In the genomic region with DNA sequence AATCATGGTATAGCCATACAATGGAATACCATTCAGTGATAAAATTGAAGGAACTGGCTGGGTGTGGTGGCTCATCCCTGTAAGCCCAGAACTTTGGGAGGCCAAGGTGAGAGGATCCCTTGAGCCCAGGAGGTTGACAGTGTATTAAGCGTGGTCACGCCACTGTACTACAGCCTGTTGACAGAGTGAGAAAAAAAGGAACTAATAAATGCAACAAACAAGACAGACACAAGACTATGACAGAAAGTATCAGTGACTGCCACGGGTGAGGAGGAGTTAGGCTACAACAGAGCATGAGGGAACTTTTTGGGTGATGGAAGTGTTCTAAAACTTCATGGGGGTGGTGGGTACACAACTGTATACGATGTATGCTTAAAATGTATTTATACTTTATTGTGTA, we compare ENCODE assay signal across 9 cellular contexts. TPM values are rescaled to one million over a fixed set of nuclear protein-coding genes. Genes with fewer than 3 reads are reported as not detected.
DNase-seq lines count a peak whose midpoint lies in the region; ATAC-seq and TF ChIP-seq lines count a peak whose summit lies in the region.
"Had no signal": no experiment of that assay in that cellular context is flagged by ENCODE, and none has a peak within 500 bp of the region (broad histone marks: within the 10 kb centered on the region; RNA-seq: fewer than 3 reads in every experiment).

No MANE protein-coding gene starts in this region.

- intact Hi-C loops in Caco-2 (cut with micrococcal nuclease; ENCODE audit: unreplicated experiment) (no loop called here), natural killer cell (cut with micrococcal nuclease) (no loop called here)

- H3K36me3 Mint-ChIP-seq in Caco-2 (ENCODE audit: insufficient read depth, unreplicated experiment) (peaks cover 27% of the 10 kb centered on the region), natural killer cell (no peaks in the 10 kb centered on the region)
- H3K36me3 Mint-ChIP-seq in activated naive CD8-positive, alpha-beta T cell treated with anti-CD3 and anti-CD28 coated beads for 36 hours: peaks cover 26% of the 10 kb centered on the region

- H3K4me1 Mint-ChIP-seq in Caco-2 (ENCODE audit: low read depth, unreplicated experiment) (peaks cover 13% of the 10 kb centered on the region), natural killer cell (peaks cover 40 to 44% of the 10 kb centered on the region in 2 donors)
- H3K4me1 Mint-ChIP-seq in activated naive CD8-positive, alpha-beta T cell treated with anti-CD3 and anti-CD28 coated beads for 36 hours: peaks cover 34% of the 10 kb centered on the region

- no peaks in the 10 kb centered on the region for H3K27me3 ChIP-seq in Caco-2 (replicated peaks; ENCODE audit: control insufficient read depth, insufficient read depth, low read length)

- H3K27me3 Mint-ChIP-seq in Caco-2 (ENCODE audit: insufficient read depth, unreplicated experiment) (no peaks in the 10 kb centered on the region), natural killer cell (ENCODE audit: low read depth in 2 of 2) (no peaks in the 10 kb centered on the region)
- H3K27me3 Mint-ChIP-seq in activated naive CD8-positive, alpha-beta T cell treated with anti-CD3 and anti-CD28 coated beads for 36 hours: no peaks in the 10 kb centered on the region

- H3K27ac Mint-ChIP-seq in Caco-2 (ENCODE audit: unreplicated experiment) (no peak overlapping the region), natural killer cell (peak overlapping the region; percentile 86 to 94)
- no peak overlapping the region for H3K27ac Mint-ChIP-seq in activated naive CD8-positive, alpha-beta T cell treated with anti-CD3 and anti-CD28 coated beads for 36 hours

- no peaks in the 10 kb centered on the region for H3K36me3 ChIP-seq in Caco-2 (ENCODE audit: control insufficient read depth, insufficient read depth, low read length)

- no peak for TF ChIP-seq CTCF in Caco-2 (IDR thresholded peaks at IDR 0.05; ENCODE audit: insufficient read depth in 1 of 2, low read depth in 1 of 2, low read length in 1 of 2, severe bottlenecking in 1 of 2, unreplicated experiment in 1 of 2)
- no peak for TF ChIP-seq CTCF in natural killer cell (IDR thresholded peaks at IDR 0.05)

- no peak for DNase-seq in Caco-2
- no peak for DNase-seq in activated naive CD8-positive, alpha-beta T cell treated with anti-CD3 and anti-CD28 coated beads for 36 hours
- DNase-seq in natural killer cell: no peak
- no peak for DNase-seq in NCI-H2107 treated with DMSO at 0.1 percent for 48 hours (lab: John Stamatoyannopoulos, UW; ENCODE audit: unreplicated experiment)
- no peak for DNase-seq in NCI-H82 (lab: John Stamatoyannopoulos, UW)
- no peak for DNase-seq in DMS153 treated with DMSO at 0.1 percent for 48 hours (lab: John Stamatoyannopoulos, UW; ENCODE audit: unreplicated experiment)
- no peak for DNase-seq in AG08395 (ENCODE audit: low spot score)

- H3K4me3 ChIP-seq in Caco-2 (ENCODE audit: low read depth, low read length): no peak overlapping the region
- H3K4me3 ChIP-seq: lung had no signal

- no peaks in the 10 kb centered on the region for H3K9me3 Mint-ChIP-seq in Caco-2 (ENCODE audit: unreplicated experiment)
- H3K9me3 Mint-ChIP-seq in activated naive CD8-positive, alpha-beta T cell treated with anti-CD3 and anti-CD28 coated beads for 36 hours: peaks cover under 1% of the 10 kb centered on the region
- no peaks in the 10 kb centered on the region for H3K9me3 Mint-ChIP-seq in natural killer cell

- ATAC-seq in HG02938 (IDR thresholded peaks at IDR 0.05; ENCODE audit: unreplicated experiment): peak; percentile 26
- no peak for ATAC-seq in natural killer cell

- BruUV-seq in Caco-2 (replicated peaks; lab: Mats Ljungman, UMichigan): no TSS peak

- H3K4me3 Mint-ChIP-seq in Caco-2 (ENCODE audit: unreplicated experiment): peak overlapping the region; percentile 95
- H3K4me3 Mint-ChIP-seq in activated naive CD8-positive, alpha-beta T cell treated with anti-CD3 and anti-CD28 coated beads for 36 hours: peak overlapping the region; percentile 2
- peak overlapping the region; percentile 74 for H3K4me3 Mint-ChIP-seq in natural killer cell

- peaks cover 5% of the 10 kb centered on the region for H3K4me1 ChIP-seq in Caco-2

- POLR2A ChIA-PET in Caco-2 (lab: Charles Lee): no interaction called here

- no peaks in the 10 kb centered on the region for H3K9me3 ChIP-seq in Caco-2

- CTCF ChIA-PET in Caco-2 (lab: Charles Lee): no interaction called here

RNA-seq across cellular contexts. Expression of gene FNIP1, which starts 2.2 kb away (rescaled TPM):
- total RNA-seq in Caco-2 (2022): 42.7 and 45.0 TPM in 2 replicates
- total RNA-seq in activated naive CD8-positive, alpha-beta T cell treated with anti-CD3 and anti-CD28 coated beads for 36 hours: 10 to 100 TPM; 14.9 to 15.7 TPM
- 10 to 100 TPM; 49.6 to 54.6 (median 50.8) TPM for total RNA-seq in natural killer cell

Comparison
In these comparisons a context has a peak if more than half of its experiments do, and no peak if none do; other contexts are left out.
1. H3K27ac Mint-ChIP-seq: peak in natural killer cell (2 of 2); none in Caco-2 (single experiment) and activated naive CD8-positive, alpha-beta T cell treated with anti-CD3 and anti-CD28 coated beads for 36 hours (single experiment).
2. H3K4me3 Mint-ChIP-seq: peak in every context shown above with its lines; median percentile 95 in Caco-2; 74 in natural killer cell; 2 in activated naive CD8-positive, alpha-beta T cell treated with anti-CD3 and anti-CD28 coated beads for 36 hours.